In the genomic region with DNA sequence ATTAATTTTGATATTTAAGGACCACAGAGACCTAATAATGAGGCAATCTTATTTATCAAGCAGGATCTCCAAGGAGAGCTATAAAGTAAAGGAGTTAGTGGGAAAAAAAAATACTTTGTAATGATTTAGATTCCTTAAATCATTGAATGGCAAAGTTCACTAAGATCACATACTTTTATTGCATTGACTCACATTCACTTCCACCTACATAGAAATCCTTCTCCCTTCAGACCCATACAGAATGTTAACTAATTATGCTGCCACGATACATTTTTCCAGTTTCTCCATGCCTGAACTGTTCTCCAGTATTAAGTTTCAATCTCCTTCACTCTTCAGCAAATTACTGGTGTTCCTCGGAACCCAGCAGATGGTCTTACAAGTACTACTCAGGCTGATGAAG, we compare ENCODE assay signal across 22 cellular contexts.
DNase-seq lines count a peak whose midpoint lies in the region; ATAC-seq, FAIRE-seq and TF ChIP-seq lines count a peak whose summit lies in the region.
"Had no signal": no experiment of that assay in that cellular context is flagged by ENCODE, and none has a peak within 500 bp of the region (broad histone marks: within the 10 kb centered on the region; RNA-seq: fewer than 3 reads in every experiment).

No MANE protein-coding gene starts in this region.

- no peak for TF ChIP-seq CTCF in mammary epithelial cell (conservative IDR thresholded peaks at IDR 0.05 in 1 of 2, IDR thresholded peaks at IDR 0.05 in 1 of 2; ENCODE audit: extremely low read depth in 1 of 2, insufficient read depth in 1 of 2, low read depth in 1 of 2, low read length in 2 of 2)
- no peak for TF ChIP-seq CTCF in MCF 10A (IDR thresholded peaks at IDR 0.05; ENCODE audit: unreplicated experiment)
- no peak for TF ChIP-seq CTCF in astrocyte (IDR thresholded peaks at IDR 0.05; ENCODE audit: insufficient read depth, low read depth, low read length)

- peak; percentile 37 for FAIRE-seq in astrocyte (lab: Jason Lieb, UNC)
- FAIRE-seq: G401.6, GM12892 had no signal

- no peaks in the 10 kb centered on the region for H3K27me3 ChIP-seq in mammary epithelial cell (ENCODE audit: insufficient read depth, low read length)
- no peaks in the 10 kb centered on the region for H3K27me3 ChIP-seq in astrocyte (ENCODE audit: insufficient read depth, low read length)
- H3K27me3 ChIP-seq: MG63, Peyer's patch had no signal

- 50% methylated on average over 2 of the region's 2 CpGs for WGBS in mammary epithelial cell (ENCODE audit: low coverage, missing lambda C conversion rate)

- H3K27ac Mint-ChIP-seq in MCF 10A (ENCODE audit: low read depth, unreplicated experiment) (no peak overlapping the region), astrocyte (ENCODE audit: unreplicated experiment) (no peak overlapping the region)

- H3K4me1 Mint-ChIP-seq in MCF 10A (ENCODE audit: insufficient read depth, unreplicated experiment) (peaks cover 17% of the 10 kb centered on the region), astrocyte (ENCODE audit: low read depth, unreplicated experiment) (peaks cover 15% of the 10 kb centered on the region)

- intact Hi-C loops in mammary epithelial cell (cut with micrococcal nuclease) (no loop called here), MCF 10A (cut with micrococcal nuclease) (no loop called here)

- H3K27me3 Mint-ChIP-seq in MCF 10A (ENCODE audit: insufficient read depth, unreplicated experiment) (no peaks in the 10 kb centered on the region), astrocyte (ENCODE audit: low read depth, unreplicated experiment) (no peaks in the 10 kb centered on the region)

- CTCF ChIA-PET in mammary epithelial cell (lab: Charles Lee; ENCODE audit: low non-redundant PET): no interaction called here
- CTCF ChIA-PET in MCF 10A (lab: Yijun Ruan, JAX): interaction anchor here (0.7 kb wide), 2 partner anchors 24 to 438 kb away, joined by 3 read pairs; no protein-coding TSS in a partner anchor

- H3K36me3 ChIP-seq in mammary epithelial cell (ENCODE audit: insufficient read depth, low read length) (no peaks in the 10 kb centered on the region), astrocyte (ENCODE audit: insufficient read depth, low read length) (no peaks in the 10 kb centered on the region)
- H3K36me3 ChIP-seq: MG63, Peyer's patch had no signal

- H3K4me1 ChIP-seq in mammary epithelial cell (ENCODE audit: insufficient read depth, low read length): peaks cover 23% of the 10 kb centered on the region
- peaks cover 14% of the 10 kb centered on the region for H3K4me1 ChIP-seq in astrocyte (ENCODE audit: insufficient read depth, low read length)
- H3K4me1 ChIP-seq: Peyer's patch had no signal

- no peak for DNase-seq in mammary epithelial cell
- no peak for DNase-seq in MCF 10A (ENCODE audit: unreplicated experiment)
- peak; percentile 84 for DNase-seq in astrocyte (ENCODE audit: low read depth)
- DNase-seq in kidney tubule cell (ENCODE audit: low spot score): peak; percentile 58
- DNase-seq in NCI-H1436 (lab: John Stamatoyannopoulos, UW): no peak
- no peak for DNase-seq in RKO (ENCODE audit: low spot score)
- DNase-seq in NCI-H2081 (lab: John Stamatoyannopoulos, UW): no peak
- DNase-seq: 8988T, C1 segment of cervical spinal cord, COR-L47, DMS53, GM23248, KG1, MG63, NCI-H1092 treated with DMSO at 0.1 percent for 48 hours, NCI-H1694 treated with DMSO at 0.1 percent for 48 hours, NCI-H446 treated with DMSO at 0.1 percent for 48 hours, Peyer's patch, SHP77 treated with DMSO at 0.1 percent for 48 hours had no signal

- dilution Hi-C loops in mammary epithelial cell (cut with HindIII; ENCODE audit: low sequenced_read_pairs): no loop called here

- H3K4me3 Mint-ChIP-seq in MCF 10A (ENCODE audit: unreplicated experiment): no peak overlapping the region
- no peak overlapping the region for H3K4me3 Mint-ChIP-seq in astrocyte (ENCODE audit: unreplicated experiment)

- H3K9me3 ChIP-seq in mammary epithelial cell (replicated peaks; ENCODE audit: insufficient read depth, low read length) (no peaks in the 10 kb centered on the region), astrocyte (ENCODE audit: insufficient read depth, low read depth, low read length) (no peaks in the 10 kb centered on the region)
- H3K9me3 ChIP-seq: MG63, Peyer's patch had no signal

- no peak overlapping the region for H2AFZ ChIP-seq in mammary epithelial cell (ENCODE audit: low read depth, low read length)
- H2AFZ ChIP-seq in astrocyte (ENCODE audit: low read depth, low read length): no peak overlapping the region
- H2AFZ ChIP-seq: GM23248 had no signal

- H3K27ac ChIP-seq in mammary epithelial cell (ENCODE audit: insufficient read depth, low read depth, low read length): no peak overlapping the region
- H3K27ac ChIP-seq in astrocyte (ENCODE audit: low read depth, low read length): no peak overlapping the region
- H3K27ac ChIP-seq: GM23248, Peyer's patch had no signal

- H3K4me2 ChIP-seq in mammary epithelial cell (ENCODE audit: insufficient read depth, low read depth, low read length): peak overlapping the region; percentile 8
- peak overlapping the region; percentile 7 for H3K4me2 ChIP-seq in astrocyte (ENCODE audit: low read length)

- H3K36me3 Mint-ChIP-seq in MCF 10A (ENCODE audit: insufficient read depth, unreplicated experiment) (no peaks in the 10 kb centered on the region), astrocyte (ENCODE audit: low read depth, unreplicated experiment) (no peaks in the 10 kb centered on the region)

- H3K4me3 ChIP-seq in mammary epithelial cell (replicated peaks in 1 of 3; ENCODE audit: insufficient read depth in 1 of 3, low read depth in 2 of 3, low read length in 3 of 3): no peak overlapping the region
- H3K4me3 ChIP-seq in astrocyte (ENCODE audit: insufficient read depth, low read depth, low read length): no peak overlapping the region
- H3K4me3 ChIP-seq: GM23248, MG63, Peyer's patch had no signal

- in situ Hi-C loops in mammary epithelial cell (cut with MboI; ENCODE audit: low sequenced_read_pairs in 2 of 2): loop anchor here in 1 of 2 donors (10.0 kb wide), 1 partner anchor 393 kb away; a partner anchor contains a TSS

- no peak overlapping the region for H3K9ac ChIP-seq in mammary epithelial cell (ENCODE audit: insufficient read depth, low read length)
- no peak overlapping the region for H3K9ac ChIP-seq in astrocyte (ENCODE audit: low read length)
- H3K9ac ChIP-seq: GM23248 had no signal

- POLR2A ChIA-PET in MCF 10A (lab: Yijun Ruan, JAX): no interaction called here

- H4K20me1 ChIP-seq in mammary epithelial cell (ENCODE audit: insufficient read depth, low read length): no peaks in the 10 kb centered on the region
- H4K20me1 ChIP-seq in astrocyte (ENCODE audit: insufficient read depth, low read length): no peaks in the 10 kb centered on the region

- H3K79me2 ChIP-seq in mammary epithelial cell (ENCODE audit: insufficient read depth, low read length) (no peaks in the 10 kb centered on the region), astrocyte (ENCODE audit: insufficient read depth, low read length) (no peaks in the 10 kb centered on the region)

- H3K9me3 Mint-ChIP-seq in MCF 10A (ENCODE audit: unreplicated experiment): no peaks in the 10 kb centered on the region
- H3K9me3 Mint-ChIP-seq in astrocyte (ENCODE audit: unreplicated experiment): no peaks in the 10 kb centered on the region

- no TSS peak for BruUV-seq in mammary epithelial cell (replicated peaks; lab: Mats Ljungman, UMichigan)
- BruUV-seq in MCF 10A (replicated peaks; lab: Mats Ljungman, UMichigan): no TSS peak

- ATAC-seq in HG03342 (IDR thresholded peaks at IDR 0.05; ENCODE audit: unreplicated experiment): no peak

Comparison
In these comparisons a context has a peak if more than half of its experiments do, and no peak if none do; other contexts are left out.
1. DNase-seq: peak in astrocyte (single experiment) and kidney tubule cell (single experiment); none in mammary epithelial cell (single experiment), MCF 10A (single experiment), NCI-H1436 (single experiment), RKO (single experiment) and NCI-H2081 (0 of 2).